ENCODE assay signal across 15 cellular contexts in the genomic region with DNA sequence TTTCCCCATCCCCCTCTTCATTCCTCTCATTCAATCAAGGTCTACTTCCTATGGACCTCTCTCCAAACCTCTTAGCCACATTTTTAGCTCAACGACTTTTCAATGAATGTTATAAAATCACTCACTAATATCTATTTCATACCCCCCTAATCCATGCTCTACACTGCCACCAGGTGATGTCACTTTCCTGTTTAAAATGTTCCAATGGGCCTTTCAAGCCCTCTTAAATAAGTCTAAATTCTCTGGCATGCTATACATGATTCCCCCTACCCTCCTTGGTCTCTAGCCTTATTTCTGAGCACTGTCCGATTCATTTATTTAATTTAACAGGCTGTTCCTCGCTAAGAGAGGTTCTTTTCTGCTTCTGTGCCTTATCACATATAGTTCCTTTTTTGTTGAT. TPM values are rescaled to one million over a fixed set of nuclear protein-coding genes. Genes with fewer than 3 reads are reported as not detected.
A peak's percentile ranks its signal among the peaks of the same experiment; 100 is the strongest.
DNase-seq lines count a peak whose midpoint lies in the region; ATAC-seq and TF ChIP-seq lines count a peak whose summit lies in the region.
"Had no signal": no experiment of that assay in that cellular context is flagged by ENCODE, and none has a peak within 500 bp of the region (broad histone marks: within the 10 kb centered on the region; RNA-seq: fewer than 3 reads in every experiment).

No MANE protein-coding gene starts in this region.

- H4K20me1 ChIP-seq in SK-N-SH (ENCODE audit: insufficient read depth) = peaks cover 55% of the 10 kb centered on the region
- peaks cover 58% of the 10 kb centered on the region for H4K20me1 ChIP-seq in GM23338 (replicated peaks; ENCODE audit: insufficient read depth)

- peaks cover 23% of the 10 kb centered on the region; the same call in 2 of the 3 replicates for H3K36me3 Mint-ChIP-seq in GM23338 (ENCODE audit: low read depth)
- H3K36me3 Mint-ChIP-seq in activated B cell treated with CpG ODN at 0.5 μM for 24 hours (ENCODE audit: low read depth) = peaks cover 8% of the 10 kb centered on the region

- no peak overlapping the region for H3K56ac ChIP-seq in mesendoderm (ENCODE audit: low read length)

- peak; percentile 7 for DNase-seq in SK-N-SH
- DNase-seq in GM23338 (ENCODE audit: low spot score) = peak; percentile 51
- DNase-seq in activated B cell treated with CpG ODN at 0.5 μM for 24 hours = no peak
- DNase-seq in mesendoderm = peak; percentile 16
- DNase-seq in left cardiac atrium = no peak
- DNase-seq in amniotic stem cell (lab: John Stamatoyannopoulos, UW) = no peak
- no peak for DNase-seq in D341Med (ENCODE audit: low spot score)
- DNase-seq: 8988T; activated T-cell treated with anti-CD3 and anti-CD28 coated beads, Interleukin-2, amount 50 U/mL, for 48 hours; DMS 273 treated with DMSO at 0.1 percent for 48 hours; effector CD4-positive, alpha-beta T cell; spleen had no signal

- no peaks in the 10 kb centered on the region for H3F3A ChIP-seq in SK-N-SH (replicated peaks; ENCODE audit: insufficient read depth)
- no peaks in the 10 kb centered on the region for H3F3A ChIP-seq in GM23338 (replicated peaks; ENCODE audit: low read depth)

- H3K23ac ChIP-seq in mesendoderm (ENCODE audit: low read length) = no peak overlapping the region

- CTCF ChIA-PET in SK-N-SH (lab: Yijun Ruan, JAX) (interaction anchor here (1.5 kb wide), 1 partner anchor 123 kb away, joined by 3 read pairs; no protein-coding TSS in a partner anchor), activated B cell treated with CpG ODN at 0.5 μM for 24 hours (lab: Charles Lee) (interaction anchor here (0.7 kb wide), 1 partner anchor 123 kb away, joined by 3 read pairs; no protein-coding TSS in a partner anchor)

- H3K4me1 ChIP-seq in SK-N-SH (ENCODE audit: control insufficient read depth in 1 of 2, insufficient read depth in 2 of 2, low read depth in 1 of 2, low read length in 1 of 2) (no peaks in the 10 kb centered on the region; a peak in 2 of 4 replicates), GM23338 (ENCODE audit: insufficient read depth) (peaks cover 71% of the 10 kb centered on the region), mesendoderm (ENCODE audit: control insufficient read depth, low read depth, low read length) (peaks cover 2% of the 10 kb centered on the region)
- H3K4me1 ChIP-seq: SJSA1 had no signal

- H3K36me3 ChIP-seq in SK-N-SH (replicated peaks in 1 of 2; ENCODE audit: control insufficient read depth in 1 of 2, insufficient read depth in 2 of 2, low read length in 1 of 2) (no peaks in the 10 kb centered on the region), GM23338 (ENCODE audit: insufficient read depth) (peaks cover 5% of the 10 kb centered on the region; the same call in 1 of the 2 replicates), mesendoderm (ENCODE audit: control insufficient read depth, insufficient read depth, low read length) (no peaks in the 10 kb centered on the region)
- H3K36me3 ChIP-seq: SJSA1, thoracic aorta had no signal

- H3K4me3 Mint-ChIP-seq in GM23338 (peak overlapping the region; percentile 39), activated B cell treated with CpG ODN at 0.5 μM for 24 hours (peak overlapping the region; percentile 36)

- H3K9me2 ChIP-seq in SK-N-SH (no peaks in the 10 kb centered on the region), GM23338 (ENCODE audit: insufficient read depth) (no peaks in the 10 kb centered on the region)

- no peak overlapping the region for H4K8ac ChIP-seq in mesendoderm (ENCODE audit: low read depth, low read length)

- intact Hi-C loops in activated B cell treated with CpG ODN at 0.5 μM for 24 hours (cut with micrococcal nuclease) = no loop called here
- intact Hi-C loops in left cardiac atrium (cut with DNase I) = no loop called here

- H3K4ac ChIP-seq in mesendoderm (ENCODE audit: low read depth, low read length) = no peak overlapping the region

- H3K9me3 ChIP-seq in SK-N-SH = no peaks in the 10 kb centered on the region
- H3K9me3 ChIP-seq: SJSA1, spleen, thoracic aorta had no signal

- H2AFZ ChIP-seq in SK-N-SH (ENCODE audit: low read depth) (no peak overlapping the region), GM23338 (no peak overlapping the region)

- H3K4me2 ChIP-seq in SK-N-SH (no peak overlapping the region), GM23338 (peak overlapping the region; percentile 61), mesendoderm (ENCODE audit: low read length) (no peak overlapping the region)

- peak overlapping the region; percentile 39 for H3K27ac Mint-ChIP-seq in GM23338
- peak overlapping the region; percentile 76 for H3K27ac Mint-ChIP-seq in activated B cell treated with CpG ODN at 0.5 μM for 24 hours

- H2AK5ac ChIP-seq in mesendoderm (ENCODE audit: low read length) = no peak overlapping the region

- no peak overlapping the region for H3K18ac ChIP-seq in mesendoderm (ENCODE audit: low read length)

- TF ChIP-seq RAD21 in SK-N-SH (IDR thresholded peaks at IDR 0.05; ENCODE audit: low read length) = no peak

- no peak overlapping the region for H2BK5ac ChIP-seq in mesendoderm (ENCODE audit: low read length)

- no peaks in the 10 kb centered on the region for H3K27me3 ChIP-seq in SK-N-SH (ENCODE audit: insufficient read depth)
- no peaks in the 10 kb centered on the region for H3K27me3 ChIP-seq in GM23338 (ENCODE audit: insufficient read depth)
- H3K27me3 ChIP-seq in mesendoderm (ENCODE audit: insufficient read depth, low read length, poor library complexity) = no peaks in the 10 kb centered on the region
- H3K27me3 ChIP-seq: SJSA1, spleen had no signal

- ATAC-seq in SK-N-SH treated with all-trans-retinoic acid at 6 μM for 48 hours (no peak), GM23338 (peak; percentile 50), activated B cell treated with CpG ODN at 0.5 μM for 24 hours (ENCODE audit: low read depth) (peak; percentile 22), left cardiac atrium (no peak)

- no peaks in the 10 kb centered on the region for H3K79me1 ChIP-seq in mesendoderm (ENCODE audit: low read length)

- H2BK15ac ChIP-seq in mesendoderm (replicated peaks; ENCODE audit: low read depth) = no peak overlapping the region

- POLR2A ChIA-PET in SK-N-SH (lab: Yijun Ruan, JAX) = no interaction called here
- POLR2A ChIA-PET in activated B cell treated with CpG ODN at 0.5 μM for 24 hours (lab: Charles Lee) = interaction anchor here (2.9 kb wide), 1 partner anchor 9 kb away, joined by 14 read pairs; the partner anchor contains the start of genes ABHD17B and C9orf85

- H3K9ac ChIP-seq in SK-N-SH = no peak overlapping the region
- H3K9ac ChIP-seq in mesendoderm (ENCODE audit: low read length) = peak overlapping the region; percentile 39

- WGBS in SK-N-SH (ENCODE audit: low lambda C conversion rate) = 62% methylated on average over 3 of the region's 3 CpGs
- 100% methylated on average over 1 of the region's 3 CpGs for WGBS in mesendoderm (ENCODE audit: extremely low coverage, insufficient coverage, low lambda C conversion rate)

- no peak overlapping the region for H3K4me3 ChIP-seq in SK-N-SH (ENCODE audit: low read depth in 2 of 2, low read length in 1 of 2)
- peak overlapping the region; percentile 32 for H3K4me3 ChIP-seq in GM23338
- no peak overlapping the region for H3K4me3 ChIP-seq in mesendoderm (ENCODE audit: low read length)
- H3K4me3 ChIP-seq: SJSA1, spleen, thoracic aorta had no signal

- TF ChIP-seq EP300 in SK-N-SH (IDR thresholded peaks at IDR 0.05; ENCODE audit: borderline replicate concordance in 1 of 2, low read depth in 1 of 2, low read length in 1 of 2) = no peak

- H3K4me1 Mint-ChIP-seq in GM23338 = peaks cover 75% of the 10 kb centered on the region
- peaks cover 80% of the 10 kb centered on the region for H3K4me1 Mint-ChIP-seq in activated B cell treated with CpG ODN at 0.5 μM for 24 hours

- no peak overlapping the region for H4K5ac ChIP-seq in mesendoderm (ENCODE audit: low read length)

- TF ChIP-seq CTCF in SK-N-SH (IDR thresholded peaks at IDR 0.05) (no peak), GM23338 (conservative IDR thresholded peaks at IDR 0.05; ENCODE audit: low read depth in 2 of 2) (no peak), activated B cell treated with CpG ODN at 0.5 μM for 24 hours (IDR thresholded peaks at IDR 0.05) (no peak)

- no peak overlapping the region for H2BK120ac ChIP-seq in mesendoderm (ENCODE audit: low read depth, low read length)

- H3K79me2 ChIP-seq in SK-N-SH (ENCODE audit: insufficient read depth) (peaks cover 87% of the 10 kb centered on the region), GM23338 (replicated peaks; ENCODE audit: insufficient read depth) (peaks cover 100% of the 10 kb centered on the region), mesendoderm (ENCODE audit: control insufficient read depth, insufficient read depth, low read length) (peaks cover 74% of the 10 kb centered on the region)

- no peaks in the 10 kb centered on the region for H3K9me3 Mint-ChIP-seq in GM23338
- H3K9me3 Mint-ChIP-seq in activated B cell treated with CpG ODN at 0.5 μM for 24 hours = no peaks in the 10 kb centered on the region

- H3K27ac ChIP-seq in SK-N-SH (ENCODE audit: low read depth in 2 of 2, low read length in 1 of 2) (no peak overlapping the region), GM23338 (ENCODE audit: low read depth) (peak overlapping the region; percentile 70), mesendoderm (ENCODE audit: low read depth, low read length) (no peak overlapping the region)
- H3K27ac ChIP-seq: SJSA1, thoracic aorta had no signal

- H3K27me3 Mint-ChIP-seq in GM23338 (ENCODE audit: insufficient read depth, low read depth, poor library complexity) = no peaks in the 10 kb centered on the region
- H3K27me3 Mint-ChIP-seq in activated B cell treated with CpG ODN at 0.5 μM for 24 hours = no peaks in the 10 kb centered on the region

TF ChIP-seq in SK-N-SH treated with all-trans-retinoic acid at 6 μM for 48 hours, 23 proteins besides CTCF, POLR2A, EP300 and RAD21 (continues in another document):
- no peak for TF ChIP-seq SNAI2 (CRISPR knock-in tag; IDR thresholded peaks at IDR 0.05)

RNA-seq across cellular contexts. Expression of gene ABHD17B, which starts 9.3 kb away (rescaled TPM):
- polyA plus RNA-seq in SK-N-SH (2012; rRNA removed) = 7.3 and 9.8 TPM in 2 replicates
- polyA plus RNA-seq in SK-N-SH (2012; cell fraction: cytosol; rRNA removed) = 9.5 and 10.2 TPM in 2 replicates
- polyA plus RNA-seq in SK-N-SH (2012; cell fraction: nucleus; rRNA removed) = 6.3 and 7.9 TPM in 2 replicates
- 99.3 and 112 TPM in 2 replicates for total RNA-seq in GM23338 (2014; rRNA removed; shearing (Covaris generic))
- 27.9 and 32.2 TPM in 2 replicates for polyA plus RNA-seq in GM23338 (2016; fragmentation: Nextera tagmentation; extraction: Ambion mirVana)
- total RNA-seq in activated B cell treated with CpG ODN at 0.5 μM for 24 hours = 17.0 and 18.6 TPM in 2 replicates
- polyA plus RNA-seq in mesendoderm (2013, experiment 1 of 2) = 52.9 TPM
- 53.1 TPM for polyA plus RNA-seq in mesendoderm (2013, experiment 2 of 2)
- total RNA-seq in left cardiac atrium = 10 to 100 TPM in 1 of 2 donors, 1 to 10 TPM in 1; 9.4 to 10.9 TPM

RNA-seq across cellular contexts. Expression of gene C9orf85, which starts 9.7 kb away (rescaled TPM):
- polyA plus RNA-seq in SK-N-SH (2012; rRNA removed) = 11.1 and 14.4 TPM in 2 replicates
- 18.0 and 25.2 TPM in 2 replicates for polyA plus RNA-seq in SK-N-SH (2012; cell fraction: cytosol; rRNA removed)
- polyA plus RNA-seq in SK-N-SH (2012; cell fraction: nucleus; rRNA removed) = 4.9 and 8.3 TPM in 2 replicates
- 10.3 and 18.5 TPM in 2 replicates for total RNA-seq in GM23338 (2014; rRNA removed; shearing (Covaris generic))
- 20.8 and 21.5 TPM in 2 replicates for polyA plus RNA-seq in GM23338 (2016; fragmentation: Nextera tagmentation; extraction: Ambion mirVana)
- total RNA-seq in activated B cell treated with CpG ODN at 0.5 μM for 24 hours = 9.5 and 9.8 TPM in 2 replicates
- 20.8 TPM for polyA plus RNA-seq in mesendoderm (2013, experiment 1 of 2)
- 20.0 TPM for polyA plus RNA-seq in mesendoderm (2013, experiment 2 of 2)
- total RNA-seq in left cardiac atrium = 1 to 10 TPM; 6.7 to 7.3 TPM

Comparison
In these comparisons a context has a peak if more than half of its experiments do, and no peak if none do; other contexts are left out.
1. DNase-seq: peak in SK-N-SH (single experiment), GM23338 (single experiment) and mesendoderm (single experiment); none in activated B cell treated with CpG ODN at 0.5 μM for 24 hours (single experiment), left cardiac atrium (single experiment), amniotic stem cell (single experiment) and D341Med (single experiment).
2. ATAC-seq: peak in GM23338 (single experiment) and activated B cell treated with CpG ODN at 0.5 μM for 24 hours (single experiment); none in SK-N-SH treated with all-trans-retinoic acid at 6 μM for 48 hours (single experiment) and left cardiac atrium (0 of 2).